In the genomic region with DNA sequence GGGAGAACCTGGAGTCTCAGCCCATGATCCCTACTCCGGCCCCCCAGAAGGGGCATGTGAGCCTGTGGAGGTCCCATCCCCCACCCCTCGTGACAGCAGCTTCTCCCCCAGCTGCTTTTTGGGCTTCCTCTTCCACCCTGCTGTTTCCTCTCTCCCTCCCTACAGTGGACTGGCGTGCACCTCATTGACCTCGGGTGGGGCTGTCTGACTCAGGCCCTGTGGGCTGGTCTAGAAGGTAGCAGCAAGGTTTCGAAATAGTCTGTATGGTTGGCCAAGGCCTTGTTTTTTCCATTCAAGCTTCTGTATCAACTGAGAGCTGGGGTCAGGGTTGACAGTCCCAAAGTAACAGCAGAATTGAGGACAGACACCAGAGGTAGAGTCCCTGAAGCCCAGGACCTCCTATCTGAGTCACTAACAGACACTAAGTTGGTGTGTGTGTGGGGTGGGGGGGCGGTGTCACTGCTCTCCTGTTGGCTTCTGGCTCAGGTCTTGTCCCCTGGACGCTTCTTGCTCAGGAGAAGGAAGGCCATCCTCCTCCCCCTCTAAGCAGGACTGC, we compare ENCODE assay signal across 7 cellular contexts. TPM values are rescaled to one million over a fixed set of nuclear protein-coding genes. Genes with fewer than 3 reads are reported as not detected.
DNase-seq lines count a peak whose midpoint lies in the region; ATAC-seq and TF ChIP-seq lines count a peak whose summit lies in the region.

No MANE protein-coding gene starts in this region.

- no peak for TF ChIP-seq CTCF in MM.1S (IDR thresholded peaks at IDR 0.05; ENCODE audit: low read length)
- no peak for TF ChIP-seq CTCF in lung (IDR thresholded peaks at IDR 0.05; ENCODE audit: control extremely low read depth, extremely low read depth)

- peak; percentile 49 for ATAC-seq in GM18520 (IDR thresholded peaks at IDR 0.05; ENCODE audit: unreplicated experiment)
- ATAC-seq in HG02571 (IDR thresholded peaks at IDR 0.05; ENCODE audit: unreplicated experiment) = peak; percentile 68
- ATAC-seq in lung (ENCODE audit: insufficient read depth, low FRiP score) = peak; percentile 86

- no peaks in the 10 kb centered on the region for H3K9me3 ChIP-seq in MM.1S (replicated peaks; ENCODE audit: insufficient read depth, low read length)
- no peaks in the 10 kb centered on the region for H3K9me3 ChIP-seq in lung (ENCODE audit: control insufficient read depth in 2 of 2, insufficient read depth in 1 of 2, low read length in 1 of 2)

- H3K27me3 ChIP-seq in MM.1S (replicated peaks; ENCODE audit: insufficient read depth, low read length) = no peaks in the 10 kb centered on the region
- no peaks in the 10 kb centered on the region for H3K27me3 ChIP-seq in lung (ENCODE audit: control insufficient read depth, insufficient read depth)

- H2AFZ ChIP-seq in MM.1S (ENCODE audit: low read length) = no peak overlapping the region

- no peaks in the 10 kb centered on the region for H3K79me2 ChIP-seq in MM.1S (ENCODE audit: low read length)

- H3K9me2 ChIP-seq in MM.1S (replicated peaks; ENCODE audit: insufficient read depth, low read length) = no peaks in the 10 kb centered on the region

- H3K36me3 ChIP-seq in MM.1S (replicated peaks; ENCODE audit: insufficient read depth, low read length) (no peaks in the 10 kb centered on the region), lung (ENCODE audit: control insufficient read depth in 2 of 2, insufficient read depth in 2 of 2, low read length in 2 of 2) (no peaks in the 10 kb centered on the region)

- peak; percentile 36 for DNase-seq in MM.1S
- DNase-seq in caudate nucleus (lab: John Stamatoyannopoulos, UW) = peak in 10 of 61 donors; percentile 5 to 33 (median 20)
- DNase-seq in lung (ENCODE audit: low spot score) = peak; percentile 73
- DNase-seq in RKO (ENCODE audit: low spot score) = no peak
- DNase-seq in NCI-H187 (lab: John Stamatoyannopoulos, UW) = no peak

- H3K4me1 ChIP-seq in MM.1S (ENCODE audit: low read length) = peaks cover 38% of the 10 kb centered on the region
- H3K4me1 ChIP-seq in lung (ENCODE audit: control insufficient read depth in 2 of 2, insufficient read depth in 2 of 2, low read length in 2 of 2) = no peaks in the 10 kb centered on the region

- H3K4me2 ChIP-seq in MM.1S (ENCODE audit: low read depth, low read length) = no peak overlapping the region

- H3K4me3 ChIP-seq in MM.1S (ENCODE audit: low read length) (no peak overlapping the region), lung (no peak overlapping the region)

- peak overlapping the region; percentile 37; the same call in 1 of the 2 replicates for H3K27ac ChIP-seq in MM.1S (ENCODE audit: low read length)
- peak overlapping the region; percentile 66 for H3K27ac ChIP-seq in caudate nucleus (ENCODE audit: low read depth, low read length)
- H3K27ac ChIP-seq in lung (ENCODE audit: low read depth in 1 of 2, low read length in 1 of 2) = peak overlapping the region in 1 of 2 donors; percentile 32

- H3F3A ChIP-seq in MM.1S (ENCODE audit: insufficient read depth, low read length) = peaks cover 11% of the 10 kb centered on the region; the same call in 1 of the 2 replicates

- WGBS in lung, 2 donors = 40 to 54% methylated on average over 7 of the region's 7 CpGs

- H3K9ac ChIP-seq in MM.1S (ENCODE audit: low read length) = no peak overlapping the region

- no peaks in the 10 kb centered on the region for H4K20me1 ChIP-seq in MM.1S (ENCODE audit: insufficient read depth, low read length)

RNA-seq across cellular contexts. Expression of a gene that starts 7.7 kb away (rescaled TPM):
- 10 to 100 TPM in 1 of 2 donors, 1 to 10 TPM in 1; 5.3 to 13.2 TPM for total RNA-seq in lung
- 10 to 100 TPM in 1 of 2 donors, 1 to 10 TPM in 1; 3.2 to 10.4 TPM for polyA plus RNA-seq in lung

RNA-seq across cellular contexts. Expression of a gene that starts 40.6 kb away (rescaled TPM):
- 10 to 100 TPM; 24.6 to 39.9 TPM for total RNA-seq in lung
- 10 to 100 TPM; 23.3 to 30.2 TPM for polyA plus RNA-seq in lung

Comparison
In these comparisons a context has a peak if more than half of its experiments do, and no peak if none do; other contexts are left out.
1. DNase-seq: peak in MM.1S (single experiment) and lung (single experiment); none in RKO (single experiment) and NCI-H187 (0 of 2).
2. Peak in every context shown above with its lines, with median percentiles within 50 percentile points of each other: ATAC-seq.